35 cellular contexts compared by ENCODE assay signal in the genomic region with DNA sequence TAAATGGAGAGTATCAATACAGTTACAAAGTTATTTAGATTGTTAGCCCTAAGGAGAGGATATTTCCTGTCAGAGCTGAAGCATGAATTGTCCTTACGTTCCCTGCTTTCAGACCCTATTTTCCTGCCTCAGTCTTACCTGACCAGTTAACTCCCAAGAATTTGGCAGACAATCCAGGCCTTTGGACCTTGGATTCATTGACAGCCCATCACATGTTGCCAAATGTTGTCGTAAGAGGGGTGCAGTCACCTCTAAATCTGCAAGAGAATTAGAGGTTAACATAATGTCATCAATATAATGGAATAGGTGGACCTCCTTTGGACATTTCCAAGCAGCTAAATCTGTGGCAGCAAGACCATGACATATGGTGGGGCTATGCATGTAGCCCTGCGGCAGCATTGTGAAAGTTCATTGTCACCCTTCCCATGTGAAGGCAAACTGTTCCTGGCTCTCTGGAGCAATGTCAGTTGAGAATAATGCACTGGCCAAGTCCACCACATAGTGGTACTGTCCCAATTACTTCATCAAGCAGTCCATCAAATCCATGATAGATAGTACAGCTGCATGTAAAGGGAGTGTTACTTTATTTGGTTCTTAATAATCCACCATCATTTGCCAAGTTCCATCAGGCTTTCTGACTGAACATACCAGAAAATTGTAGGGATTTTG.
"Had no signal": no experiment of that assay in that cellular context is flagged by ENCODE, and none has a peak within 500 bp of the region (broad histone marks: within the 10 kb centered on the region; RNA-seq: fewer than 3 reads in every experiment).

No MANE protein-coding gene starts in this region.

- H3K9ac ChIP-seq: KMS-11 had no signal

- H3K4me2 ChIP-seq: KMS-11 had no signal

- H3K27me3 ChIP-seq: MG63 had no signal

- H3K4me3 ChIP-seq: MG63 had no signal

- H3K27ac ChIP-seq: KMS-11 had no signal

- H3K9me3 ChIP-seq: MG63 had no signal

- H3K36me3 ChIP-seq: MG63 had no signal

- DNase-seq: Karpas-422, Kasumi-1, MG63, MM.1S, MV-4-11, NCI-H1048, NCI-H1092, NCI-H1092 treated with DMSO at 0.1 percent for 48 hours, NCI-H1105, NCI-H1105 treated with DMSO at 0.1 percent for 48 hours, NCI-H1417, NCI-H1417 treated with DMSO at 0.1 percent for 48 hours, NCI-H1436, NCI-H1436 treated with DMSO at 0.1 percent for 48 hours, NCI-H146, NCI-H1694, NCI-H1694 treated with DMSO at 0.1 percent for 48 hours, NCI-H187, NCI-H187 treated with DMSO at 0.1 percent for 48 hours, NCI-H1930, NCI-H2029, NCI-H2029 treated with DMSO at 0.1 percent for 48 hours, NCI-H2081, NCI-H2081 treated with DMSO at 0.1 percent for 48 hours, NCI-H2107, NCI-H2171, NCI-H2171 treated with DMSO at 0.1 percent for 48 hours, NCI-H2227 treated with DMSO at 0.1 percent for 48 hours, NCI-H226, NCI-H345, NCI-H446, NCI-H446 treated with DMSO at 0.1 percent for 48 hours, NCI-H510A, NCI-H510A treated with DMSO at 0.1 percent for 48 hours had no signal
